9 cellular contexts compared by ENCODE assay signal in genomic region chr20:59955131-59955796, GRCh38. TPM values are rescaled to one million over a fixed set of nuclear protein-coding genes. Genes with fewer than 3 reads are reported as not detected.
DNase-seq lines count a peak whose midpoint lies in the region; TF ChIP-seq lines count a peak whose summit lies in the region.
"Had no signal": no experiment of that assay in that cellular context is flagged by ENCODE, and none has a peak within 500 bp of the region (broad histone marks: within the 10 kb centered on the region; RNA-seq: fewer than 3 reads in every experiment).

No MANE protein-coding gene starts in this region.

- H3K9me3 ChIP-seq in BE2C = no peaks in the 10 kb centered on the region

- H3K36me3 ChIP-seq in BE2C = no peaks in the 10 kb centered on the region

- no peak for TF ChIP-seq POLR2A in lower leg skin (IDR thresholded peaks at IDR 0.05)

- H3K4me3 ChIP-seq in BE2C (ENCODE audit: low read depth, low read length) (no peak overlapping the region), lower leg skin (ENCODE audit: low read depth, poor library complexity, severe bottlenecking) (no peak overlapping the region)

- intact Hi-C loops in lower leg skin (cut with DNase I; ENCODE audit: low total_unique reads) = loop anchor here (10.0 kb wide), 1 partner anchor 100 kb away; no protein-coding TSS in a partner anchor

- no peaks in the 10 kb centered on the region; the same call in 1 of the 2 replicates for H3K27me3 ChIP-seq in BE2C

- DNase-seq in BE2C (no peak), HCEC 1CT (peak; percentile 17), RKO (ENCODE audit: low spot score) (peak; percentile 61), iPS-NIHi11 (ENCODE audit: low spot score) (peak; percentile 33), dedifferentiated amniotic fluid mesenchymal stem cell (ENCODE audit: extremely low spot score) (no peak), lower leg skin (ENCODE audit: low spot score in 2 of 2) (no peak)
- no peak for DNase-seq in stimulated activated CD4-positive, alpha-beta T cell treated with anti-CD3 and anti-CD28 coated beads, Interleukin-1b, Interleukin-23, amount 100 ng/mL, for 48 hours
- no peak for DNase-seq in stimulated activated CD4-positive, alpha-beta T cell treated with anti-CD3 and anti-CD28 coated beads, Interleukin-4, amount 100 ng/mL, for 24 hours
- DNase-seq: activated naive CD8-positive, alpha-beta T cell treated with anti-CD3 and anti-CD28 coated beads, Interleukin-2, amount 10 ng/mL, durations not matched to agents 7 days and 5 days had no signal

- peak; percentile 56 for TF ChIP-seq CTCF in BE2C (IDR thresholded peaks at IDR 0.05; ENCODE audit: low read depth, low read length)
- no peak for TF ChIP-seq CTCF in lower leg skin (IDR thresholded peaks at IDR 0.05)

- H3K4me1 ChIP-seq in BE2C = no peaks in the 10 kb centered on the region

- 74 to 76% methylated on average over 8 of the region's 8 CpGs for WGBS in lower leg skin, 2 donors

RNA-seq across cellular contexts. Expression of gene CDH26, which starts 3.0 kb away (rescaled TPM):
- not detected for polyA plus RNA-seq in BE2C (2012; ENCODE audit: insufficient read depth, insufficient read length, low read depth)
- 10 to 100 TPM in 1 of 4 donors, 1 to 10 TPM in 3; 1.1 to 10.6 (median 1.8) TPM for total RNA-seq in lower leg skin

RNA-seq across cellular contexts. Expression of gene FAM217B, which starts 15.1 kb away (rescaled TPM):
- polyA plus RNA-seq in BE2C (2012; ENCODE audit: insufficient read depth, insufficient read length, low read depth) = 6.6 TPM
- total RNA-seq in lower leg skin = 10 to 100 TPM in 1 of 4 donors, 1 to 10 TPM in 3; 3.8 to 11.3 (median 5.9) TPM

RNA-seq across cellular contexts. Expression of gene PPP1R3D, which starts 15.2 kb away (rescaled TPM):
- 1.5 TPM for polyA plus RNA-seq in BE2C (2012; ENCODE audit: insufficient read depth, insufficient read length, low read depth)
- total RNA-seq in lower leg skin = 10 to 100 TPM; 14.5 to 20.0 (median 16.1) TPM

RNA-seq across cellular contexts. Expression of gene SYCP2, which starts 21.8 kb away (rescaled TPM):
- not detected for polyA plus RNA-seq in BE2C (2012; ENCODE audit: insufficient read depth, insufficient read length, low read depth)
- 10 to 100 TPM in 1 of 4 donors, 1 to 10 TPM in 3; 1.9 to 12.9 (median 2.4) TPM for total RNA-seq in lower leg skin

Comparison
In these comparisons a context has a peak if more than half of its experiments do, and no peak if none do; other contexts are left out.
1. DNase-seq: peak in HCEC 1CT (single experiment), RKO (single experiment) and iPS-NIHi11 (single experiment); none in BE2C (single experiment), dedifferentiated amniotic fluid mesenchymal stem cell (single experiment), stimulated activated CD4-positive, alpha-beta T cell treated with anti-CD3 and anti-CD28 coated beads, Interleukin-1b, Interleukin-23, amount 100 ng/mL, for 48 hours (single experiment), stimulated activated CD4-positive, alpha-beta T cell treated with anti-CD3 and anti-CD28 coated beads, Interleukin-4, amount 100 ng/mL, for 24 hours (single experiment) and lower leg skin (0 of 2).